22 cellular contexts compared by ENCODE assay signal in the genomic region with DNA sequence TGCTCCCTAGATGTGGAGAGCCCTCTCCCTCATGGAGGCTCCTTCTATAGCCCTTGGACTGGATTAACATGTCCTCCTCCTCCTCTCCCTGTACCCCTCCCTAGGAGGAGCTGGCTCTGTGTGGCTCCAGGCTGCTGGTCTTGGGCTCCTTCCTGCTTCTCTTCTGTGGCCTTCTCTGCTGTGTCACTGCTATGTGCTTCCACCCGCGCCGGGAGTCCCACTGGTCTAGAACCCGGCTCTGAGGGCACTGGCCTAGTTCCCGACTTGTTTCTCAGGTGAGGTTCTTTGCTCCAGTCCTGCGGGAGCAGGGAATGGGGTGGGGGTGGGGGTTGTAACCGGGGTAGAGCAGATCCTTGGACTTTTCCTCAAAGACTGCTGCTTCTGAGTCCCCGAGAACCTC.
"Had no signal": no experiment of that assay in that cellular context is flagged by ENCODE, and none has a peak within 500 bp of the region (broad histone marks: within the 10 kb centered on the region; RNA-seq: fewer than 3 reads in every experiment).

No MANE protein-coding gene starts in this region.

- H3K4me3 Mint-ChIP-seq: activated CD8-positive, alpha-beta T cell treated with anti-CD3 and anti-CD28 coated beads, Interleukin-2, amount 10 ng/mL, durations not matched to agents 7 days and 5 days; T-helper 17 cell; WTC11 had no signal

- H3K4me3 ChIP-seq: cardiac muscle cell, Peyer's patch had no signal

- DNase-seq: activated CD4-positive, alpha-beta T cell treated with anti-CD3 and anti-CD28 coated beads for 48 hours; activated CD4-positive, alpha-beta T cell treated with anti-CD3 and anti-CD28 coated beads, Interleukin-2, amount 50 U/mL, for 4 hours; activated CD4-positive, CD25-positive, alpha-beta regulatory T cell treated with anti-CD3 and anti-CD28 coated beads, Interleukin-2, amount 50 U/mL, for 72 hours; activated CD8-positive, alpha-beta memory T cell treated with anti-CD3 and anti-CD28 coated beads, Interleukin-2, amount 50 U/mL, for 48 hours; activated CD8-positive, alpha-beta T cell treated with anti-CD3 and anti-CD28 coated beads, Interleukin-2, amount 10 ng/mL, durations not matched to agents 7 days and 5 days; activated naive CD4-positive, alpha-beta T cell treated with Interleukin-2 at 50 U/mL for 16 hours; activated T-cell treated with anti-CD3 and anti-CD28 coated beads, Interleukin-2, amount 50 U/mL, for 1 hour; brain microvascular endothelial cell; Kasumi-1; KBM-7; NCI-H146; NCI-H187 treated with DMSO at 0.1 percent for 48 hours; NCI-H2081 treated with DMSO at 0.1 percent for 48 hours; NCI-H446; NCI-H524; Peyer's patch; SIG-M5; T-helper 17 cell; T-helper 9 cell had no signal

- H3K27me3 ChIP-seq: brain microvascular endothelial cell, cardiac muscle cell, Peyer's patch had no signal

- H3K27ac ChIP-seq: brain microvascular endothelial cell, cardiac muscle cell, Peyer's patch had no signal

- H3K27ac Mint-ChIP-seq: activated CD8-positive, alpha-beta T cell treated with anti-CD3 and anti-CD28 coated beads, Interleukin-2, amount 10 ng/mL, durations not matched to agents 7 days and 5 days; activated naive CD4-positive, alpha-beta T cell treated with anti-CD3 and anti-CD28 coated beads, Interleukin-2, amount 50 U/mL, for 72 hours; T-helper 17 cell; WTC11 had no signal

- H3K27me3 Mint-ChIP-seq: T-helper 17 cell had no signal

- ATAC-seq: activated CD8-positive, alpha-beta T cell treated with anti-CD3 and anti-CD28 coated beads, Interleukin-2, amount 10 ng/mL, durations not matched to agents 7 days and 5 days; activated naive CD4-positive, alpha-beta T cell treated with anti-CD3 and anti-CD28 coated beads, Interleukin-2, amount 50 U/mL, for 72 hours; T-helper 17 cell; WTC11 had no signal
